Comparison of ENCODE assay signal across 8 cellular contexts in genomic region chr6:30259140-30260035, GRCh38. TPM values are rescaled to one million over a fixed set of nuclear protein-coding genes. Genes with fewer than 3 reads are reported as not detected.
DNase-seq lines count a peak whose midpoint lies in the region; ATAC-seq and TF ChIP-seq lines count a peak whose summit lies in the region.

No MANE protein-coding gene starts in this region.

- H3K9me2 ChIP-seq in DOHH2 (replicated peaks; ENCODE audit: control insufficient read depth, low read length): no peaks in the 10 kb centered on the region

- H3K4me3 Mint-ChIP-seq in T-helper 17 cell: peak overlapping the region; percentile 91

- H3K9me3 ChIP-seq in DOHH2 (ENCODE audit: control insufficient read depth, insufficient read depth, low read length): no peaks in the 10 kb centered on the region
- H3K9me3 ChIP-seq in T-helper 17 cell (ENCODE audit: control insufficient read depth, low read length, poor library complexity, severe bottlenecking): no peaks in the 10 kb centered on the region
- H3K9me3 ChIP-seq in aorta (ENCODE audit: control insufficient read depth, low read length): no peaks in the 10 kb centered on the region

- H3K27ac ChIP-seq in DOHH2 (ENCODE audit: low read depth, low read length) (no peak overlapping the region), aorta (ENCODE audit: low read depth in 1 of 2, low read length in 2 of 2) (peak overlapping the region in 1 of 2 donors; percentile 56)

- H3K4me3 ChIP-seq in DOHH2 (ENCODE audit: low read length) (peak overlapping the region; percentile 93), aorta (ENCODE audit: low read length in 2 of 2) (peak overlapping the region; percentile 29 to 68)

- WGBS in aorta, 2 donors: 1 to 2% methylated on average over 48 to 56 of the region's 56 CpGs

- no peaks in the 10 kb centered on the region for H3K27me3 ChIP-seq in DOHH2 (ENCODE audit: control insufficient read depth, low read length)
- H3K27me3 ChIP-seq in aorta (ENCODE audit: control insufficient read depth in 1 of 2, insufficient read depth in 2 of 2, low read length in 1 of 2): no peaks in the 10 kb centered on the region

- intact Hi-C loops in aorta (cut with DNase I): loop anchor here in 1 of 2 donors (2.0 to 5.0 kb wide), 2 partner anchors 47 to 68 kb away; partner anchors contain the start of genes TRIM26 and TRIM39

- peak; percentile 36 for TF ChIP-seq CTCF in DOHH2 (IDR thresholded peaks at IDR 0.05; ENCODE audit: low read depth, low read length, poor library complexity, severe bottlenecking)
- TF ChIP-seq CTCF in LNCAP (IDR thresholded peaks at IDR 0.05): peak; percentile 35; the same call in 1 of the 2 replicates

- peaks cover 19% of the 10 kb centered on the region for H3K4me1 Mint-ChIP-seq in T-helper 17 cell

- no peaks in the 10 kb centered on the region for H3K79me2 ChIP-seq in DOHH2 (ENCODE audit: control insufficient read depth, low read length)

- peaks cover 11% of the 10 kb centered on the region for H3K4me1 ChIP-seq in DOHH2 (ENCODE audit: control insufficient read depth, low read length)
- H3K4me1 ChIP-seq in aorta (ENCODE audit: control insufficient read depth in 1 of 2, insufficient read depth in 2 of 2, low read length in 2 of 2): no peaks in the 10 kb centered on the region

- peak overlapping the region; percentile 94 for H3K27ac Mint-ChIP-seq in T-helper 17 cell

- no peaks in the 10 kb centered on the region for H3K27me3 Mint-ChIP-seq in T-helper 17 cell

- H3K4me2 ChIP-seq in DOHH2 (ENCODE audit: low read length): peak overlapping the region; percentile 76

- H3K36me3 ChIP-seq in DOHH2 (ENCODE audit: control insufficient read depth, low read length) (no peaks in the 10 kb centered on the region; the same call in 1 of the 2 replicates), aorta (ENCODE audit: control insufficient read depth in 1 of 2, insufficient read depth in 2 of 2, low read length in 1 of 2) (peaks cover 0 to 2% of the 10 kb centered on the region in 2 donors)

- DNase-seq in T-helper 17 cell (peak; percentile 43 to 55 (median 54)), anterior cingulate cortex (lab: John Stamatoyannopoulos, UW) (peak in 56 of 58 donors; percentile 12 to 88 (median 66)), hepatic stellate cell (ENCODE audit: low spot score) (peak; percentile 93), putamen (ENCODE audit: low spot score) (peak; percentile 79), aorta (peak; percentile 80 to 90)

- no peaks in the 10 kb centered on the region for H4K20me1 ChIP-seq in DOHH2 (ENCODE audit: control insufficient read depth, insufficient read depth, low read depth, low read length)

- peaks cover 5% of the 10 kb centered on the region for H3K36me3 Mint-ChIP-seq in T-helper 17 cell (ENCODE audit: low read depth)

- H3F3A ChIP-seq in DOHH2 (ENCODE audit: control insufficient read depth, insufficient read depth): no peaks in the 10 kb centered on the region

- ATAC-seq in GM21717 (IDR thresholded peaks at IDR 0.05; ENCODE audit: unreplicated experiment) (peak; percentile 94), T-helper 17 cell (peak; percentile 93), aorta (ENCODE audit: low FRiP score) (peak; percentile 95)

RNA-seq across cellular contexts. Expression of gene TRIM26, which starts 46.2 kb away (rescaled TPM):
- 10 to 100 TPM; 51.2 to 63.1 TPM for total RNA-seq in T-helper 17 cell
- total RNA-seq in aorta: 10 to 100 TPM; 35.1 to 36.5 TPM
- polyA plus RNA-seq in aorta: 10 to 100 TPM; 20.1 to 24.3 TPM
